19 cellular contexts compared by ENCODE assay signal in the genomic region with DNA sequence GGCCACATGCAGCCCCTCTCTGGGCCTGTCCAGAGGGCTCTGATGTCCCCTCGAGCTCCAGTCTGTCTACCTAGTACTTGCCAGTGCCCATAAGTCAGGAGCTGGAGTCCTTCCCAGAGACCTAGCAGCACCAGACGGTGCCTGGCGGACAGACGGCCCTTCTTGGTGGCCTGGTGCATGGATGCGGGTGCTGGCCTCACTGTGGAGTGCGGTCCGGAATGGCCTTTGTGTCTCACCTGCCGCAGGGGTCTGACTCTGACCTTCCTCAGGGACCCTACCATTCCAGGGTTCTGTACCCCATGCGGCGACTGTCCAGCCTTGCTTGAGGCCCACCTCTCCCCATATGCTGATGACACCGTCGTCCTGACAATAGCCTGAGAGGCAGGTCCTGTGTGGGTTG. TPM values are rescaled to one million over a fixed set of nuclear protein-coding genes. Genes with fewer than 3 reads are reported as not detected.
DNase-seq lines count a peak whose midpoint lies in the region; ATAC-seq, FAIRE-seq and TF ChIP-seq lines count a peak whose summit lies in the region.
"Had no signal": no experiment of that assay in that cellular context is flagged by ENCODE, and none has a peak within 500 bp of the region (broad histone marks: within the 10 kb centered on the region; RNA-seq: fewer than 3 reads in every experiment).

No MANE protein-coding gene starts in this region.

- peaks cover 42% of the 10 kb centered on the region for H3K4me1 Mint-ChIP-seq in activated T-cell treated with anti-CD3 and anti-CD28 coated beads, Interleukin-2, amount 50 U/mL, for 24 hours (ENCODE audit: low read depth)
- peaks cover 25% of the 10 kb centered on the region for H3K4me1 Mint-ChIP-seq in Calu3 (ENCODE audit: low read depth, unreplicated experiment)

- H3K27ac ChIP-seq in SK-N-MC = peak overlapping the region; percentile 70
- H3K27ac ChIP-seq in kidney (ENCODE audit: low read depth in 2 of 2, low read length in 2 of 2) = no peak overlapping the region
- no peak overlapping the region for H3K27ac ChIP-seq in upper lobe of right lung

- no peaks in the 10 kb centered on the region for H3K27me3 Mint-ChIP-seq in activated T-cell treated with anti-CD3 and anti-CD28 coated beads, Interleukin-2, amount 50 U/mL, for 24 hours
- no peaks in the 10 kb centered on the region for H3K27me3 Mint-ChIP-seq in Calu3 (ENCODE audit: unreplicated experiment)
- H3K27me3 Mint-ChIP-seq: CD4-positive, alpha-beta T cell had no signal

- no TSS peak for BruUV-seq in Calu3 (replicated peaks; lab: Mats Ljungman, UMichigan)

- no peak overlapping the region for H3K27ac Mint-ChIP-seq in activated T-cell treated with anti-CD3 and anti-CD28 coated beads, Interleukin-2, amount 50 U/mL, for 24 hours
- H3K27ac Mint-ChIP-seq in Calu3 (ENCODE audit: unreplicated experiment) = no peak overlapping the region
- H3K27ac Mint-ChIP-seq: CD4-positive, alpha-beta T cell had no signal

- peaks cover 8% of the 10 kb centered on the region; the same call in 1 of the 2 replicates for H3K9me3 ChIP-seq in SK-N-MC (ENCODE audit: low read depth, low read length)
- peaks cover 0 to 5% of the 10 kb centered on the region in 2 donors for H3K9me3 ChIP-seq in kidney (ENCODE audit: control insufficient read depth in 1 of 2, low read length in 2 of 2)
- H3K9me3 ChIP-seq in upper lobe of right lung = no peaks in the 10 kb centered on the region

- H3K4me3 ChIP-seq in SK-N-MC (no peak overlapping the region), kidney (ENCODE audit: low read length in 2 of 2) (no peak overlapping the region), upper lobe of right lung (no peak overlapping the region)
- H3K4me3 ChIP-seq: HAP-1 had no signal

- no peak for ATAC-seq in upper lobe of right lung

- H3K9ac ChIP-seq in SK-N-MC (ENCODE audit: insufficient read length) (no peak overlapping the region), kidney (ENCODE audit: low read length in 2 of 2) (no peak overlapping the region)

- no peak for FAIRE-seq in kidney (lab: Jason Lieb, UNC)
- FAIRE-seq: A204.1 had no signal

- H3K4me1 ChIP-seq in kidney (ENCODE audit: control insufficient read depth in 1 of 2, insufficient read depth in 1 of 2, low read depth in 1 of 2, low read length in 2 of 2) = peaks cover 28 to 30% of the 10 kb centered on the region in 2 donors
- peaks cover 24% of the 10 kb centered on the region for H3K4me1 ChIP-seq in upper lobe of right lung

- intact Hi-C loops in kidney (cut with DNase I) = no loop called here
- intact Hi-C loops in upper lobe of right lung (cut with DNase I) = no loop called here
- intact Hi-C loops in Calu3 (cut with micrococcal nuclease; ENCODE audit: unreplicated experiment) = no loop called here

- H3K4me3 Mint-ChIP-seq in activated T-cell treated with anti-CD3 and anti-CD28 coated beads, Interleukin-2, amount 50 U/mL, for 24 hours = no peak overlapping the region
- no peak overlapping the region for H3K4me3 Mint-ChIP-seq in Calu3 (ENCODE audit: low read depth, unreplicated experiment)
- H3K4me3 Mint-ChIP-seq: CD4-positive, alpha-beta T cell had no signal

- H3K27me3 ChIP-seq in upper lobe of right lung = no peaks in the 10 kb centered on the region

- no peak for TF ChIP-seq CTCF in kidney (IDR thresholded peaks at IDR 0.05; ENCODE audit: borderline replicate concordance, extremely low read depth, insufficient read depth)
- no peak for TF ChIP-seq CTCF in upper lobe of right lung (IDR thresholded peaks at IDR 0.05)
- TF ChIP-seq CTCF in Calu3 (IDR thresholded peaks at IDR 0.05; ENCODE audit: unreplicated experiment) = no peak

- H3K36me3 ChIP-seq in SK-N-MC (ENCODE audit: insufficient read depth, low read length) (peaks cover 7% of the 10 kb centered on the region; the same call in 1 of the 2 replicates), kidney (ENCODE audit: control insufficient read depth in 1 of 2, insufficient read depth in 2 of 2, low read length in 2 of 2) (no peaks in the 10 kb centered on the region), upper lobe of right lung (no peaks in the 10 kb centered on the region)
- H3K36me3 ChIP-seq: HAP-1 had no signal

- CTCF ChIA-PET in Calu3 (lab: Charles Lee) = no interaction called here

- DNase-seq in activated T-cell treated with anti-CD3 and anti-CD28 coated beads, Interleukin-2, amount 50 U/mL, for 24 hours = peak; percentile 16
- DNase-seq in activated T-cell treated with anti-CD3 and anti-CD28 coated beads for 4 hours (no peak), SK-N-MC (ENCODE audit: low read depth, low spot score) (no peak), kidney (peak; percentile 51), upper lobe of right lung (peak; percentile 46), Calu3 (no peak), NCI-H1417 treated with DMSO at 0.1 percent for 48 hours (lab: John Stamatoyannopoulos, UW) (no peak)
- no peak for DNase-seq in stimulated activated CD8-positive, alpha-beta memory T cell treated with anti-CD3 and anti-CD28 coated beads, Interleukin-4, amount 100 ng/mL, for 48 hours
- DNase-seq: AML-193, KBM-7, NCI-H1048, NCI-H1694, NCI-H446 treated with DMSO at 0.1 percent for 48 hours, NCI-H774 had no signal

- peaks cover 13% of the 10 kb centered on the region for H3K9me3 Mint-ChIP-seq in activated T-cell treated with anti-CD3 and anti-CD28 coated beads, Interleukin-2, amount 50 U/mL, for 24 hours
- H3K9me3 Mint-ChIP-seq in Calu3 (ENCODE audit: low read depth, unreplicated experiment) = peaks cover 4% of the 10 kb centered on the region

- no peaks in the 10 kb centered on the region for H3K36me3 Mint-ChIP-seq in activated T-cell treated with anti-CD3 and anti-CD28 coated beads, Interleukin-2, amount 50 U/mL, for 24 hours (ENCODE audit: low read depth)
- peaks cover 13% of the 10 kb centered on the region for H3K36me3 Mint-ChIP-seq in Calu3 (ENCODE audit: insufficient read depth, unreplicated experiment)

RNA-seq across cellular contexts. Expression of gene SMIM38, which starts 29.4 kb away (rescaled TPM):
- 0.63 TPM for total RNA-seq in kidney
- polyA plus RNA-seq in kidney (ENCODE audit: insufficient read depth, low read depth, low replicate concordance) = 0.19 TPM
- total RNA-seq in upper lobe of right lung = not detected
- total RNA-seq in Calu3 (2022) = 0.33 TPM in 1 of 2 replicates, not detected in the other
- total RNA-seq: M059J, Right ventricle myocardium superior had no signal

Comparison
In these comparisons a context has a peak if more than half of its experiments do, and no peak if none do; other contexts are left out.
1. DNase-seq: peak in activated T-cell treated with anti-CD3 and anti-CD28 coated beads, Interleukin-2, amount 50 U/mL, for 24 hours (single experiment), kidney (single experiment) and upper lobe of right lung (single experiment); none in activated T-cell treated with anti-CD3 and anti-CD28 coated beads for 4 hours (single experiment), SK-N-MC (single experiment), Calu3 (single experiment), stimulated activated CD8-positive, alpha-beta memory T cell treated with anti-CD3 and anti-CD28 coated beads, Interleukin-4, amount 100 ng/mL, for 48 hours (single experiment) and NCI-H1417 treated with DMSO at 0.1 percent for 48 hours (single experiment).